10 cellular contexts compared by ENCODE assay signal in genomic region chr12:62720661-62721330, GRCh38.
DNase-seq lines count a peak whose midpoint lies in the region; ATAC-seq and TF ChIP-seq lines count a peak whose summit lies in the region.
"Had no signal": no experiment of that assay in that cellular context is flagged by ENCODE, and none has a peak within 500 bp of the region (broad histone marks: within the 10 kb centered on the region; RNA-seq: fewer than 3 reads in every experiment).

No MANE protein-coding gene starts in this region.

- peaks cover 79% of the 10 kb centered on the region for H3K4me1 Mint-ChIP-seq in nephron
- H3K4me1 Mint-ChIP-seq in stimulated activated naive B cell treated with anti-CD40 and anti-IgM and Interleukin-4, amounts not matched to agents 10 μg/mL and 1 μg/mL and 100 μg/mL, for 72 hours: no peaks in the 10 kb centered on the region
- H3K4me1 Mint-ChIP-seq: stimulated activated memory B cell treated with anti-CD40 and anti-IgM and Interleukin-4, amounts not matched to agents 10 μg/mL and 1 μg/mL and 100 μg/mL, for 72 hours had no signal

- no peaks in the 10 kb centered on the region for H3K9me3 Mint-ChIP-seq in nephron
- H3K9me3 Mint-ChIP-seq in stimulated activated naive B cell treated with anti-CD40 and anti-IgM and Interleukin-4, amounts not matched to agents 10 μg/mL and 1 μg/mL and 100 μg/mL, for 72 hours: no peaks in the 10 kb centered on the region
- H3K9me3 Mint-ChIP-seq: stimulated activated memory B cell treated with anti-CD40 and anti-IgM and Interleukin-4, amounts not matched to agents 10 μg/mL and 1 μg/mL and 100 μg/mL, for 72 hours had no signal

- no peaks in the 10 kb centered on the region for H3K27me3 ChIP-seq in dorsolateral prefrontal cortex

- H3K4me3 ChIP-seq in dorsolateral prefrontal cortex: peak overlapping the region in 2 of 59 donors; percentile 8 to 16

- TF ChIP-seq CTCF in dorsolateral prefrontal cortex (IDR thresholded peaks at IDR 0.05 in 54 of 56, conservative IDR thresholded peaks at IDR 0.05 in 2 of 56; ENCODE audit: low read depth in 1 of 56, partially characterized antibody in 56 of 56): no peak
- TF ChIP-seq CTCF in nephron (IDR thresholded peaks at IDR 0.05; ENCODE audit: unreplicated experiment in 3 of 3): no peak

- peak; percentile 31 for DNase-seq in DMS153 (lab: John Stamatoyannopoulos, UW)
- DNase-seq in NCI-H446 treated with DMSO at 0.1 percent for 48 hours (lab: John Stamatoyannopoulos, UW): peak; percentile 84
- peak in 5 of 10 donors; percentile 43 to 57 (median 47) for DNase-seq in dorsolateral prefrontal cortex
- DNase-seq in stimulated activated naive B cell treated with anti-CD40 and anti-IgM and Interleukin-4, amounts not matched to agents 10 μg/mL and 1 μg/mL and 100 μg/mL, for 72 hours: no peak
- DNase-seq in dedifferentiated amniotic fluid mesenchymal stem cell (ENCODE audit: extremely low spot score): no peak
- DNase-seq: NCI-H2081 treated with DMSO at 0.1 percent for 48 hours had no signal

- intact Hi-C loops in dorsolateral prefrontal cortex (cut with DNase I): loop anchor here in 1 of 2 donors (5.0 to 10.0 kb wide), 3 partner anchors 64 to 118 kb away; no protein-coding TSS in a partner anchor

- peaks cover 8% of the 10 kb centered on the region for H3K36me3 Mint-ChIP-seq in nephron (ENCODE audit: low read depth)
- H3K36me3 Mint-ChIP-seq in stimulated activated naive B cell treated with anti-CD40 and anti-IgM and Interleukin-4, amounts not matched to agents 10 μg/mL and 1 μg/mL and 100 μg/mL, for 72 hours: no peaks in the 10 kb centered on the region
- H3K36me3 Mint-ChIP-seq: stimulated activated memory B cell treated with anti-CD40 and anti-IgM and Interleukin-4, amounts not matched to agents 10 μg/mL and 1 μg/mL and 100 μg/mL, for 72 hours had no signal

- H3K27ac ChIP-seq in dorsolateral prefrontal cortex: peak overlapping the region in 58 of 59 donors; percentile 31 to 96 (median 80)

- ATAC-seq in GM18511 (IDR thresholded peaks at IDR 0.05; ENCODE audit: unreplicated experiment) (no peak), esophagus mucosa (no peak)
- ATAC-seq in stimulated activated naive B cell treated with anti-CD40 and anti-IgM and Interleukin-4, amounts not matched to agents 10 μg/mL and 1 μg/mL and 100 μg/mL, for 72 hours (replicated peaks): no peak
- ATAC-seq: stimulated activated memory B cell treated with anti-CD40 and anti-IgM and Interleukin-4, amounts not matched to agents 10 μg/mL and 1 μg/mL and 100 μg/mL, for 72 hours had no signal

- no peak overlapping the region for H3K4me3 Mint-ChIP-seq in nephron
- H3K4me3 Mint-ChIP-seq in stimulated activated naive B cell treated with anti-CD40 and anti-IgM and Interleukin-4, amounts not matched to agents 10 μg/mL and 1 μg/mL and 100 μg/mL, for 72 hours: no peak overlapping the region
- H3K4me3 Mint-ChIP-seq: stimulated activated memory B cell treated with anti-CD40 and anti-IgM and Interleukin-4, amounts not matched to agents 10 μg/mL and 1 μg/mL and 100 μg/mL, for 72 hours had no signal

- H3K27ac Mint-ChIP-seq in nephron: peak overlapping the region; percentile 38 to 91 (median 85)
- no peak overlapping the region for H3K27ac Mint-ChIP-seq in stimulated activated naive B cell treated with anti-CD40 and anti-IgM and Interleukin-4, amounts not matched to agents 10 μg/mL and 1 μg/mL and 100 μg/mL, for 72 hours
- H3K27ac Mint-ChIP-seq: stimulated activated memory B cell treated with anti-CD40 and anti-IgM and Interleukin-4, amounts not matched to agents 10 μg/mL and 1 μg/mL and 100 μg/mL, for 72 hours had no signal

- peaks cover 4% of the 10 kb centered on the region for H3K27me3 Mint-ChIP-seq in nephron (ENCODE audit: low read depth)
- no peaks in the 10 kb centered on the region for H3K27me3 Mint-ChIP-seq in stimulated activated naive B cell treated with anti-CD40 and anti-IgM and Interleukin-4, amounts not matched to agents 10 μg/mL and 1 μg/mL and 100 μg/mL, for 72 hours
- H3K27me3 Mint-ChIP-seq: stimulated activated memory B cell treated with anti-CD40 and anti-IgM and Interleukin-4, amounts not matched to agents 10 μg/mL and 1 μg/mL and 100 μg/mL, for 72 hours had no signal

Comparison
In these comparisons a context has a peak if more than half of its experiments do, and no peak if none do; other contexts are left out.
1. DNase-seq: peak in DMS153 (single experiment) and NCI-H446 treated with DMSO at 0.1 percent for 48 hours (single experiment); none in stimulated activated naive B cell treated with anti-CD40 and anti-IgM and Interleukin-4, amounts not matched to agents 10 μg/mL and 1 μg/mL and 100 μg/mL, for 72 hours (single experiment) and dedifferentiated amniotic fluid mesenchymal stem cell (single experiment).